Comparison of ENCODE assay signal across 1 cellular context in genomic region chr1:64893921-64894320, GRCh38.
TF ChIP-seq lines count a peak whose summit lies in the region.

No MANE protein-coding gene starts in this region.

TF ChIP-seq in GM23338, 12 proteins besides CTCF, POLR2A, EP300 and RAD21 (continued from another document):
- TF ChIP-seq ZNF462 (CRISPR knock-in tag; IDR thresholded peaks at IDR 0.05) (no peak), CREB1 (CRISPR knock-in tag; IDR thresholded peaks at IDR 0.05; ENCODE audit: low read depth) (no peak), ZNF331 (CRISPR knock-in tag; IDR thresholded peaks at IDR 0.05; ENCODE audit: low read depth) (no peak), REST (IDR thresholded peaks at IDR 0.05; ENCODE audit: unreplicated experiment) (no peak), POLR2AphosphoS5 (IDR thresholded peaks at IDR 0.05; ENCODE audit: low read depth) (no peak), ZNF114 (CRISPR knock-in tag; IDR thresholded peaks at IDR 0.05) (no peak), NANOG (IDR thresholded peaks at IDR 0.05; ENCODE audit: borderline replicate concordance) (no peak), ETS1 (IDR thresholded peaks at IDR 0.05) (no peak)
